ENCODE assay signal across 1 cellular context in the genomic region with DNA sequence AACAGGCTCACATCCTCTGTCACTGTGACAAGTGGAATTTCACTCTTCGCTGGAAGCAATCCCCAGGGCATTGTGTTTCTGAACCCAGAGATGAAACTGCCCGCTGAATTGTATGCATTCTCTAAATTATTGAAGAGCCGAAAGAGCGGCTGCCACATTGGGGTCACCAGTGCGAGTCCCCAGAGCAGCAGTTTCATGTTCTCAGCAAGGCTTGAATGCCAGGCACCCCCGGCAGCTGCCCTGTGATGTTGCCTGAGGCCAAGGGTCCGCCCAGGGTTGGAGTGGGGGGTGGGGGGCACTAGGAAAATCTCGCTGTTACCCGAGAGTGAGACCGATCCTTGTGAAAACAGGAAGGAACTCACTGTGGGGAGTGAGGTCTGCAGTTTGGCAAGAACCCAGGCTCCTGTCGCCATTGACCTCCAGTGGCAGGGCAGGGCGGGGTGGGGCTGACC.
TF ChIP-seq lines count a peak whose summit lies in the region.

No MANE protein-coding gene starts in this region.

TF ChIP-seq in WTC11, 78 proteins besides CTCF, POLR2A, EP300 and RAD21 (continued from another document):
- TF ChIP-seq, protein P1, sequence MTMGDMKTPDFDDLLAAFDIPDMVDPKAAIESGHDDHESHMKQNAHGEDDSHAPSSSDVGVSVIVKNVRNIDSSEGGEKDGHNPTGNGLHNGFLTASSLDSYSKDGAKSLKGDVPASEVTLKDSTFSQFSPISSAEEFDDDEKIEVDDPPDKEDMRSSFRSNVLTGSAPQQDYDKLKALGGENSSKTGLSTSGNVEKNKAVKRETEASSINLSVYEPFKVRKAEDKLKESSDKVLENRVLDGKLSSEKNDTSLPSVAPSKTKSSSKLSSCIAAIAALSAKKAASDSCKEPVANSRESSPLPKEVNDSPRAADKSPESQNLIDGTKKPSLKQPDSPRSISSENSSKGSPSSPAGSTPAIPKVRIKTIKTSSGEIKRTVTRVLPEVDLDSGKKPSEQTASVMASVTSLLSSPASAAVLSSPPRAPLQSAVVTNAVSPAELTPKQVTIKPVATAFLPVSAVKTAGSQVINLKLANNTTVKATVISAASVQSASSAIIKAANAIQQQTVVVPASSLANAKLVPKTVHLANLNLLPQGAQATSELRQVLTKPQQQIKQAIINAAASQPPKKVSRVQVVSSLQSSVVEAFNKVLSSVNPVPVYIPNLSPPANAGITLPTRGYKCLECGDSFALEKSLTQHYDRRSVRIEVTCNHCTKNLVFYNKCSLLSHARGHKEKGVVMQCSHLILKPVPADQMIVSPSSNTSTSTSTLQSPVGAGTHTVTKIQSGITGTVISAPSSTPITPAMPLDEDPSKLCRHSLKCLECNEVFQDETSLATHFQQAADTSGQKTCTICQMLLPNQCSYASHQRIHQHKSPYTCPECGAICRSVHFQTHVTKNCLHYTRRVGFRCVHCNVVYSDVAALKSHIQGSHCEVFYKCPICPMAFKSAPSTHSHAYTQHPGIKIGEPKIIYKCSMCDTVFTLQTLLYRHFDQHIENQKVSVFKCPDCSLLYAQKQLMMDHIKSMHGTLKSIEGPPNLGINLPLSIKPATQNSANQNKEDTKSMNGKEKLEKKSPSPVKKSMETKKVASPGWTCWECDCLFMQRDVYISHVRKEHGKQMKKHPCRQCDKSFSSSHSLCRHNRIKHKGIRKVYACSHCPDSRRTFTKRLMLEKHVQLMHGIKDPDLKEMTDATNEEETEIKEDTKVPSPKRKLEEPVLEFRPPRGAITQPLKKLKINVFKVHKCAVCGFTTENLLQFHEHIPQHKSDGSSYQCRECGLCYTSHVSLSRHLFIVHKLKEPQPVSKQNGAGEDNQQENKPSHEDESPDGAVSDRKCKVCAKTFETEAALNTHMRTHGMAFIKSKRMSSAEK (CRISPR knock-in tag; IDR thresholded peaks at IDR 0.05; ENCODE audit: borderline replicate concordance): no peak
- TF ChIP-seq, protein P2, sequence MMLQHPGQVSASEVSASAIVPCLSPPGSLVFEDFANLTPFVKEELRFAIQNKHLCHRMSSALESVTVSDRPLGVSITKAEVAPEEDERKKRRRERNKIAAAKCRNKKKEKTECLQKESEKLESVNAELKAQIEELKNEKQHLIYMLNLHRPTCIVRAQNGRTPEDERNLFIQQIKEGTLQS (CRISPR knock-in tag; conservative IDR thresholded peaks at IDR 0.05): no peak
- no peak for TF ChIP-seq ATF1 (CRISPR knock-in tag; IDR thresholded peaks at IDR 0.05)
- TF ChIP-seq NFE2L1 (CRISPR knock-in tag; IDR thresholded peaks at IDR 0.05): no peak
- no peak for TF ChIP-seq TEAD4 (CRISPR knock-in tag; IDR thresholded peaks at IDR 0.05)
- TF ChIP-seq, protein P3, sequence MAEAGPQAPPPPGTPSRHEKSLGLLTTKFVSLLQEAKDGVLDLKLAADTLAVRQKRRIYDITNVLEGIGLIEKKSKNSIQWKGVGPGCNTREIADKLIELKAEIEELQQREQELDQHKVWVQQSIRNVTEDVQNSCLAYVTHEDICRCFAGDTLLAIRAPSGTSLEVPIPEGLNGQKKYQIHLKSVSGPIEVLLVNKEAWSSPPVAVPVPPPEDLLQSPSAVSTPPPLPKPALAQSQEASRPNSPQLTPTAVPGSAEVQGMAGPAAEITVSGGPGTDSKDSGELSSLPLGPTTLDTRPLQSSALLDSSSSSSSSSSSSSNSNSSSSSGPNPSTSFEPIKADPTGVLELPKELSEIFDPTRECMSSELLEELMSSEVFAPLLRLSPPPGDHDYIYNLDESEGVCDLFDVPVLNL (CRISPR knock-in tag; IDR thresholded peaks at IDR 0.05; ENCODE audit: borderline replicate concordance, low read depth): no peak
- no peak for TF ChIP-seq SP1 (CRISPR knock-in tag; conservative IDR thresholded peaks at IDR 0.05)
- no peak for TF ChIP-seq NR2C2 (CRISPR knock-in tag; IDR thresholded peaks at IDR 0.05)
- TF ChIP-seq, protein P4, sequence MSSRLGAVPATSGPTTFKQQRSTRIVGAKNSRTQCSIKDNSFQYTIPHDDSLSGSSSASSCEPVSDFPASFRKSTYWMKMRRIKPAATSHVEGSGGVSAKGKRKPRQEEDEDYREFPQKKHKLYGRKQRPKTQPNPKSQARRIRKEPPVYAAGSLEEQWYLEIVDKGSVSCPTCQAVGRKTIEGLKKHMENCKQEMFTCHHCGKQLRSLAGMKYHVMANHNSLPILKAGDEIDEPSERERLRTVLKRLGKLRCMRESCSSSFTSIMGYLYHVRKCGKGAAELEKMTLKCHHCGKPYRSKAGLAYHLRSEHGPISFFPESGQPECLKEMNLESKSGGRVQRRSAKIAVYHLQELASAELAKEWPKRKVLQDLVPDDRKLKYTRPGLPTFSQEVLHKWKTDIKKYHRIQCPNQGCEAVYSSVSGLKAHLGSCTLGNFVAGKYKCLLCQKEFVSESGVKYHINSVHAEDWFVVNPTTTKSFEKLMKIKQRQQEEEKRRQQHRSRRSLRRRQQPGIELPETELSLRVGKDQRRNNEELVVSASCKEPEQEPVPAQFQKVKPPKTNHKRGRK (CRISPR knock-in tag; IDR thresholded peaks at IDR 0.05; ENCODE audit: borderline replicate concordance): no peak
- no peak for TF ChIP-seq ELF4 (CRISPR knock-in tag; IDR thresholded peaks at IDR 0.05; ENCODE audit: low read depth)
